Comparison of ENCODE assay signal across 16 cellular contexts in genomic region chrX:10034740-10035260, GRCh38.
DNase-seq lines count a peak whose midpoint lies in the region; ATAC-seq, FAIRE-seq and TF ChIP-seq lines count a peak whose summit lies in the region.
"Had no signal": no experiment of that assay in that cellular context is flagged by ENCODE, and none has a peak within 500 bp of the region (broad histone marks: within the 10 kb centered on the region; RNA-seq: fewer than 3 reads in every experiment).

No MANE protein-coding gene starts in this region.

- H3K9me3 ChIP-seq in A549 (0 out of 3 replicates have a peak, but pooled peaks cover 3% of the 10 kb centered on the region), Loucy (ENCODE audit: insufficient read depth, low read depth, low read length) (no peaks in the 10 kb centered on the region), lower lobe of right lung (no peaks in the 10 kb centered on the region), upper lobe of left lung (no peaks in the 10 kb centered on the region), right lobe of liver (no peaks in the 10 kb centered on the region)
- H3K9me3 ChIP-seq: HAP-1 had no signal

- TF ChIP-seq EP300 in A549 (IDR thresholded peaks at IDR 0.05), result no peak
- TF ChIP-seq EP300 in upper lobe of left lung (IDR thresholded peaks at IDR 0.05), result no peak

- no peak overlapping the region for H3K4me3 ChIP-seq in A549
- no peak overlapping the region for H3K4me3 ChIP-seq in Loucy (ENCODE audit: low read length, poor library complexity, severe bottlenecking)
- no peak overlapping the region for H3K4me3 ChIP-seq in lower lobe of right lung
- no peak overlapping the region for H3K4me3 ChIP-seq in upper lobe of left lung
- H3K4me3 ChIP-seq in right lobe of liver, result no peak overlapping the region
- H3K4me3 ChIP-seq: HAP-1 had no signal

- CTCF ChIA-PET in A549 (lab: Yijun Ruan, JAX), result interaction anchor here (1.6 to 2.3 kb wide), 2 partner anchors 12 to 85 kb away, joined by 5 to 6 read pairs; no protein-coding TSS in a partner anchor

- H3K4me2 ChIP-seq in A549, result peak overlapping the region; percentile 70; the same call in 1 of the 3 replicates
- H3K4me2 ChIP-seq in Loucy (ENCODE audit: low read depth, low read length, poor library complexity, severe bottlenecking), result peak overlapping the region; percentile 7

- H3K4me1 ChIP-seq in A549 (peaks cover 81% of the 10 kb centered on the region), Loucy (ENCODE audit: insufficient read depth, low read length, poor library complexity, severe bottlenecking) (peaks cover 14% of the 10 kb centered on the region), lower lobe of right lung (no peaks in the 10 kb centered on the region), upper lobe of left lung (peaks cover 0 to 40% (median 10%) of the 10 kb centered on the region in 4 donors), right lobe of liver (peaks cover 0 to 17% (median 0%) of the 10 kb centered on the region in 4 donors)
- H3K4me1 ChIP-seq: HAP-1 had no signal

- no peaks in the 10 kb centered on the region for H3K9me2 ChIP-seq in Loucy (replicated peaks; ENCODE audit: low read depth, low read length)

- DNase-seq in A549 (ENCODE audit: low read depth in 1 of 2, low spot score in 1 of 2), result no peak
- no peak for DNase-seq in lower lobe of right lung
- no peak for DNase-seq in upper lobe of left lung
- no peak for DNase-seq in right lobe of liver
- DNase-seq in NCI-H1694 treated with DMSO at 0.1 percent for 48 hours (lab: John Stamatoyannopoulos, UW), result no peak
- DNase-seq: C1 segment of cervical spinal cord; Calu3; CD4-positive, alpha-beta T cell; DMS 273 treated with DMSO at 0.1 percent for 48 hours had no signal

- POLR2A ChIA-PET in A549 (lab: Yijun Ruan, JAX), result no interaction called here

- H3K9ac ChIP-seq in Loucy (ENCODE audit: low read depth, low read length, poor library complexity, severe bottlenecking), result no peak overlapping the region

- WGBS in A549 (ENCODE audit: missing lambda C conversion rate), result 94% methylated on average over 8 of the region's 8 CpGs
- WGBS in upper lobe of left lung, 2 donors, result 70 to 71% methylated on average over 8 of the region's 8 CpGs
- WGBS in right lobe of liver (ENCODE audit: insufficient coverage, low coverage, low lambda C conversion rate, missing lambda C conversion rate), result 72% methylated on average over 8 of the region's 8 CpGs

- H2AFZ ChIP-seq in Loucy (ENCODE audit: low read length), result no peak overlapping the region

- no peaks in the 10 kb centered on the region for H3K79me2 ChIP-seq in Loucy (ENCODE audit: insufficient read depth, low read length)

- H3K36me3 ChIP-seq in Loucy (ENCODE audit: insufficient read depth, low read length), result no peaks in the 10 kb centered on the region
- no peaks in the 10 kb centered on the region for H3K36me3 ChIP-seq in lower lobe of right lung
- no peaks in the 10 kb centered on the region for H3K36me3 ChIP-seq in upper lobe of left lung
- H3K36me3 ChIP-seq in right lobe of liver, result no peaks in the 10 kb centered on the region
- H3K36me3 ChIP-seq: HAP-1 had no signal

- no peak for TF ChIP-seq CTCF in A549 (IDR thresholded peaks at IDR 0.05)
- TF ChIP-seq CTCF in Loucy (conservative IDR thresholded peaks at IDR 0.05; ENCODE audit: low read length), result no peak
- no peak for TF ChIP-seq CTCF in lower lobe of right lung (IDR thresholded peaks at IDR 0.05)
- no peak for TF ChIP-seq CTCF in upper lobe of left lung (IDR thresholded peaks at IDR 0.05)
- no peak for TF ChIP-seq CTCF in right lobe of liver (IDR thresholded peaks at IDR 0.05)

- intact Hi-C loops in lower lobe of right lung (cut with DNase I) (no loop called here), right lobe of liver (cut with DNase I) (no loop called here)

- ATAC-seq in A549, result no peak
- peak; percentile 56 to 64 for ATAC-seq in lower lobe of right lung
- no peak for ATAC-seq in upper lobe of left lung (ENCODE audit: low FRiP score in 2 of 2)
- no peak for ATAC-seq in HG03439 (IDR thresholded peaks at IDR 0.05; ENCODE audit: unreplicated experiment)
- ATAC-seq in right lobe of liver, result no peak
- ATAC-seq: HepG2 had no signal

- TF ChIP-seq POLR2A in A549 (IDR thresholded peaks at IDR 0.05; ENCODE audit: low read length), result no peak
- TF ChIP-seq POLR2A in upper lobe of left lung (IDR thresholded peaks at IDR 0.05), result no peak
- TF ChIP-seq POLR2A in right lobe of liver (IDR thresholded peaks at IDR 0.05), result no peak

- H3K27me3 ChIP-seq in Loucy (ENCODE audit: insufficient read depth, low read length, poor library complexity, severe bottlenecking) (no peaks in the 10 kb centered on the region), lower lobe of right lung (ENCODE audit: low read depth) (no peaks in the 10 kb centered on the region), upper lobe of left lung (no peaks in the 10 kb centered on the region), right lobe of liver (no peaks in the 10 kb centered on the region)

- peak; percentile 32 for FAIRE-seq in A549 (lab: Jason Lieb, UNC)
- FAIRE-seq: GM19239, H1, HepG2, HTR-8/SVneo had no signal

- no peaks in the 10 kb centered on the region for H4K20me1 ChIP-seq in Loucy (ENCODE audit: insufficient read depth, low read length, poor library complexity, severe bottlenecking)

- no peaks in the 10 kb centered on the region for H3F3A ChIP-seq in Loucy (ENCODE audit: low read depth)

- no peak for TF ChIP-seq RAD21 in A549 (conservative IDR thresholded peaks at IDR 0.05 in 1 of 2, IDR thresholded peaks at IDR 0.05 in 1 of 2)

- H3K27ac ChIP-seq in A549, result peak overlapping the region; percentile 96 to 98
- no peak overlapping the region for H3K27ac ChIP-seq in lower lobe of right lung
- H3K27ac ChIP-seq in upper lobe of left lung, result peak overlapping the region in 3 of 4 donors; percentile 24 to 61 (median 38)
- no peak overlapping the region for H3K27ac ChIP-seq in right lobe of liver

TF ChIP-seq in A549, 52 proteins besides CTCF, POLR2A, EP300 and RAD21:
- TF ChIP-seq JUNB (IDR thresholded peaks at IDR 0.05) (no peak), CEBPB (IDR thresholded peaks at IDR 0.05) (no peak), CHD4 (IDR thresholded peaks at IDR 0.05; ENCODE audit: borderline replicate concordance) (no peak), FOSB (CRISPR knock-in tag; IDR thresholded peaks at IDR 0.05) (no peak), TP53 (CRISPR knock-in tag; IDR thresholded peaks at IDR 0.05) (no peak), HMGXB4 (CRISPR knock-in tag; IDR thresholded peaks at IDR 0.05; ENCODE audit: borderline replicate concordance) (no peak), ZSCAN20 (CRISPR knock-in tag; IDR thresholded peaks at IDR 0.05) (no peak)
TF ChIP-seq in A549: peak in this region for 0.

Comparison
In these comparisons a context has a peak if more than half of its experiments do, and no peak if none do; other contexts are left out.
1. ATAC-seq: peak in lower lobe of right lung (2 of 2); none in A549 (0 of 2), upper lobe of left lung (0 of 2), HG03439 (single experiment) and right lobe of liver (0 of 4).
2. H3K27ac ChIP-seq: peak in A549 (2 of 2) and upper lobe of left lung (3 of 4); none in lower lobe of right lung (single experiment) and right lobe of liver (0 of 3).